Comparison of ENCODE assay signal across 8 cellular contexts in genomic region chr2:89582816-89583215, GRCh38.
DNase-seq lines count a peak whose midpoint lies in the region; TF ChIP-seq lines count a peak whose summit lies in the region.
"Not testable (repeated sequence)": the region's sequence is repeated elsewhere in the genome, so short reads cannot be mapped to it uniquely, and the experiment has no call there.

No MANE protein-coding gene starts in this region.

- not testable (repeated sequence) for TF ChIP-seq CTCF in fibroblast of villous mesenchyme (IDR thresholded peaks at IDR 0.05; ENCODE audit: insufficient read depth, low read depth, low read length); left ventricle myocardium inferior (IDR thresholded peaks at IDR 0.05; ENCODE audit: borderline replicate concordance); spleen (IDR thresholded peaks at IDR 0.05 in 8 of 11, conservative IDR thresholded peaks at IDR 0.05 in 3 of 11)

- not testable (repeated sequence) for H3K27ac ChIP-seq in left ventricle myocardium inferior (replicated peaks); spleen

- WGBS in spleen, 5 donors: 47 to 100% (median 92%) methylated on average over 3 to 5 of the region's 17 CpGs; no CpG with 5 or more reads in 2 of the 5 donors

- not testable (repeated sequence) for TF ChIP-seq POLR2A in spleen (IDR thresholded peaks at IDR 0.05)

- not testable (repeated sequence) for H3K4me1 ChIP-seq in adipocyte (ENCODE audit: control insufficient read depth, insufficient read depth, low read length); left ventricle myocardium inferior; spleen

- not testable (repeated sequence) for H3K9ac ChIP-seq in adipocyte (ENCODE audit: low read length)

- not testable (repeated sequence) for H3K36me3 ChIP-seq in adipocyte (ENCODE audit: control insufficient read depth, insufficient read depth, low read length, severe bottlenecking); left ventricle myocardium inferior; spleen

- H3K4me3 ChIP-seq in adipocyte (ENCODE audit: low read length); fibroblast of villous mesenchyme (ENCODE audit: low read depth, low read length); left ventricle myocardium inferior; spleen: not testable (repeated sequence)

- intact Hi-C loops in left ventricle myocardium inferior (cut with micrococcal nuclease); spleen (cut with DNase I; ENCODE audit: low total_unique reads): not testable (repeated sequence)

- not testable (repeated sequence) for H3K27me3 ChIP-seq in adipocyte (replicated peaks; ENCODE audit: control insufficient read depth, insufficient read depth, low read length); left ventricle myocardium inferior (ENCODE audit: low read depth); spleen (replicated peaks in 1 of 7)

- DNase-seq in A172 (ENCODE audit: low spot score) (peak; percentile 2), H4 (ENCODE audit: low spot score) (peak; percentile 3), adipocyte (ENCODE audit: low read depth) (peak; percentile 4), dedifferentiated amniotic fluid mesenchymal stem cell (ENCODE audit: extremely low spot score) (peak; percentile 5), fibroblast of villous mesenchyme (ENCODE audit: low read depth) (peak; percentile 90), left ventricle myocardium inferior (peak; percentile 56), myocyte (ENCODE audit: low read depth) (peak; percentile 18), spleen (peak; percentile 15)

- not testable (repeated sequence) for H3K9me3 ChIP-seq in adipocyte (ENCODE audit: control insufficient read depth, low read length); left ventricle myocardium inferior (replicated peaks); spleen

Comparison
In these comparisons a context has a peak if more than half of its experiments do, and no peak if none do; other contexts are left out.
1. DNase-seq: peak in every context shown above with its lines; median percentile 90 in fibroblast of villous mesenchyme; 56 in left ventricle myocardium inferior; 18 in myocyte; 15 in spleen; 5 in dedifferentiated amniotic fluid mesenchymal stem cell; 4 in adipocyte; 3 in H4; 2 in A172.